8 cellular contexts compared by ENCODE assay signal in the genomic region with DNA sequence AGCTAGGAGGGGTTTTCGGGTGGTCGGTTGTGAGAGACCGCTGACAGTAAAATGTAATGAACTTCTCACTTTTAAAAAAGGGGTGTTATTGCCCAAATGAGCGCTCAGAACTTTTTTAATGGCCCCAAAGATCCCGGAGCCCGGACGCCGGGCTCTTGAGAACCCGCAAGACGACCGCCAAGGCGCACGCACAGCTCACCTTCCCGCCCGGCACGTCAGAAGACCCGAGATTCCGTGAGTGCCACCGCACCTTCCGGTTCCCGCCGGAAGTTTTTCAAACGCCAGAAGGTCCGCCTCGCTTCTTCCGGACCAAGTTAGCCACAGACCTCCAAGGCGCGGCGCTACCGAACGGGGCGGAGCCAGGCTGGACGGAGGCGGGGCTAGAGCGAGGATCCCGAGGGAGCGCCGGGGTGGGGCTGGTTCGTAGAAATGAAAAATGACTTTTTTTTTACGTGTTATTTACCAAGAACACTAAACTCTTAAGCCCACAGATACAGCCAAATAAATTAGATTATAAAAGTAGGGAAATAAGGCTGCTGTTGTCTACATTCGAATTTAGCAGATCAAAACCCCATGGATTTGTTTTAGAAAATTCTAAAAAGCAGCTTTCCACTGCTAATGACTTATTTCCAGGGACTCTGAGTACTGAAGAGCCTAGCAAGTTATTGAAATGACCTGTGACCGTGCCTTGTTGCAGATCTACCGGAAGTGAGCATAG. TPM values are rescaled to one million over a fixed set of nuclear protein-coding genes. Genes with fewer than 3 reads are reported as not detected.
DNase-seq lines count a peak whose midpoint lies in the region; ATAC-seq and TF ChIP-seq lines count a peak whose summit lies in the region.

A gene with protein sequence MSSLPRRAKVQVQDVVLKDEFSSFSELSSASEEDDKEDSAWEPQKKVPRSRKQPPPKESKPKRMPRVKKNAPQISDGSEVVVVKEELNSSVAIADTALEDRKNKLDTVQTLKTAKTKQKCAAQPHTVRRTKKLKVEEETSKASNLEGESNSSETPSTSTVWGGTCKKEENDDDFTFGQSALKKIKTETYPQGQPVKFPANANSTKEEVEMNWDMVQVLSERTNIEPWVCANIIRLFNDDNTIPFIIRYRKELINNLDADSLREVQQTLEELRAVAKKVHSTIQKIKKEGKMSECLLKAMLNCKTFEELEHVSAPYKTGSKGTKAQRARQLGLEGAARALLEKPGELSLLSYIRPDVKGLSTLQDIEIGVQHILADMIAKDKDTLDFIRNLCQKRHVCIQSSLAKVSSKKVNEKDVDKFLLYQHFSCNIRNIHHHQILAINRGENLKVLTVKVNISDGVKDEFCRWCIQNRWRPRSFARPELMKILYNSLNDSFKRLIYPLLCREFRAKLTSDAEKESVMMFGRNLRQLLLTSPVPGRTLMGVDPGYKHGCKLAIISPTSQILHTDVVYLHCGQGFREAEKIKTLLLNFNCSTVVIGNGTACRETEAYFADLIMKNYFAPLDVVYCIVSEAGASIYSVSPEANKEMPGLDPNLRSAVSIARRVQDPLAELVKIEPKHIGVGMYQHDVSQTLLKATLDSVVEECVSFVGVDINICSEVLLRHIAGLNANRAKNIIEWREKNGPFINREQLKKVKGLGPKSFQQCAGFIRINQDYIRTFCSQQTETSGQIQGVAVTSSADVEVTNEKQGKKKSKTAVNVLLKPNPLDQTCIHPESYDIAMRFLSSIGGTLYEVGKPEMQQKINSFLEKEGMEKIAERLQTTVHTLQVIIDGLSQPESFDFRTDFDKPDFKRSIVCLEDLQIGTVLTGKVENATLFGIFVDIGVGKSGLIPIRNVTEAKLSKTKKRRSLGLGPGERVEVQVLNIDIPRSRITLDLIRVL (minus strand): TSS at position 248 of the 718 bp plus-strand sequence. CDS start 5,826 bp downstream, outside the sequence.

- H3K36me3 ChIP-seq in liver (ENCODE audit: control insufficient read depth in 4 of 4, insufficient read depth in 3 of 4, low read depth in 1 of 4, low read length in 3 of 4), result no peaks in the 10 kb centered on the region

- ATAC-seq in GM19397 (IDR thresholded peaks at IDR 0.05; ENCODE audit: unreplicated experiment), result peak; percentile 94
- peak; percentile 90 for ATAC-seq in HG03571 (IDR thresholded peaks at IDR 0.05; ENCODE audit: unreplicated experiment)

- peak within 1 kb of the TSS; percentile 77 to 92 (median 80) for H3K4me3 ChIP-seq in liver (ENCODE audit: low read depth in 1 of 3, low read length in 3 of 3)

- H3K4me1 ChIP-seq in liver (ENCODE audit: control insufficient read depth in 4 of 4, insufficient read depth in 4 of 4, low read length in 3 of 4), result peaks cover 0 to 12% (median 8%) of the 10 kb centered on the region in 4 donors

- intact Hi-C loops in CD14-positive monocyte (cut with micrococcal nuclease), result loop anchor here in 1 of 2 donors (10.0 kb wide), 1 partner anchor 1616 kb away; a partner anchor contains a TSS

- 1% methylated on average over 43 of the region's 43 CpGs for WGBS in liver

- no peaks in the 10 kb centered on the region for H3K9me3 ChIP-seq in liver (ENCODE audit: control insufficient read depth in 4 of 4, low read length in 3 of 4)

- H3K9me3 Mint-ChIP-seq in CD14-positive monocyte, result no peaks in the 10 kb centered on the region

- TF ChIP-seq CTCF in CD14-positive monocyte (IDR thresholded peaks at IDR 0.05) (no peak), liver (IDR thresholded peaks at IDR 0.05; ENCODE audit: low read depth, low read length, missing input control) (no peak)

- H3K36me3 Mint-ChIP-seq in CD14-positive monocyte, result no peaks in the 10 kb centered on the region

- no peaks in the 10 kb centered on the region for H3K27me3 Mint-ChIP-seq in CD14-positive monocyte (ENCODE audit: low read depth in 3 of 3)

- peak; percentile 19 to 48 for TF ChIP-seq RAD21 in liver (IDR thresholded peaks at IDR 0.05)

- H3K4me1 Mint-ChIP-seq in CD14-positive monocyte, result peaks cover 23% of the 10 kb centered on the region

- peak within 1 kb of the TSS; percentile 69 to 90 for H3K9ac ChIP-seq in liver (ENCODE audit: low read depth in 1 of 2, low read length in 2 of 2)

- H3K27me3 ChIP-seq in liver (ENCODE audit: control insufficient read depth in 4 of 4, insufficient read depth in 4 of 4, low read length in 3 of 4), result no peaks in the 10 kb centered on the region

- DNase-seq in CD14-positive monocyte (ENCODE audit: low spot score), result peak; percentile 82
- DNase-seq in NCI-H82 (lab: John Stamatoyannopoulos, UW), result peak; percentile 98
- peak; percentile 97 to 98 for DNase-seq in activated CD4-positive, alpha-beta T cell treated with anti-CD3 and anti-CD28 coated beads, Interleukin-2, amount 50 U/mL, for 48 hours
- peak; percentile 71 to 92 for DNase-seq in dermis microvascular lymphatic vessel endothelial cell (ENCODE audit: low read depth in 2 of 2)
- DNase-seq in stimulated activated CD4-positive, alpha-beta T cell treated with anti-CD3 and anti-CD28 coated beads, Interleukin-4, amount 100 ng/mL, for 24 hours, result peak; percentile 94

- peak within 1 kb of the TSS; percentile 87 to 96 for H3K27ac ChIP-seq in liver (ENCODE audit: low read depth in 1 of 2, low read length in 2 of 2)

- H3K4me3 Mint-ChIP-seq in CD14-positive monocyte, result peak within 1 kb of the TSS; percentile 96 to 99

- peak within 1 kb of the TSS; percentile 90 to 96 (median 94) for H3K27ac Mint-ChIP-seq in CD14-positive monocyte

TF ChIP-seq in liver, 16 proteins besides CTCF, POLR2A, EP300 and RAD21:
- peak; percentile 90 to 96 for TF ChIP-seq GABPA (IDR thresholded peaks at IDR 0.05 in 1 of 2, conservative IDR thresholded peaks at IDR 0.05 in 1 of 2)
- TF ChIP-seq RXRA (IDR thresholded peaks at IDR 0.05), result peak; percentile 5 to 20
- TF ChIP-seq, protein P1, sequence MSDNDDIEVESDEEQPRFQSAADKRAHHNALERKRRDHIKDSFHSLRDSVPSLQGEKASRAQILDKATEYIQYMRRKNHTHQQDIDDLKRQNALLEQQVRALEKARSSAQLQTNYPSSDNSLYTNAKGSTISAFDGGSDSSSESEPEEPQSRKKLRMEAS (IDR thresholded peaks at IDR 0.05), result peak; percentile 70
- TF ChIP-seq SP1 (IDR thresholded peaks at IDR 0.05), result peak; percentile 46
- TF ChIP-seq, protein P2, sequence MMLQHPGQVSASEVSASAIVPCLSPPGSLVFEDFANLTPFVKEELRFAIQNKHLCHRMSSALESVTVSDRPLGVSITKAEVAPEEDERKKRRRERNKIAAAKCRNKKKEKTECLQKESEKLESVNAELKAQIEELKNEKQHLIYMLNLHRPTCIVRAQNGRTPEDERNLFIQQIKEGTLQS (IDR thresholded peaks at IDR 0.05), result no peak
- no peak for TF ChIP-seq HNF4G (IDR thresholded peaks at IDR 0.05)
- TF ChIP-seq HNF4A (conservative IDR thresholded peaks at IDR 0.05), result peak in 1 of 2 donors; percentile 20
- TF ChIP-seq, protein P3, sequence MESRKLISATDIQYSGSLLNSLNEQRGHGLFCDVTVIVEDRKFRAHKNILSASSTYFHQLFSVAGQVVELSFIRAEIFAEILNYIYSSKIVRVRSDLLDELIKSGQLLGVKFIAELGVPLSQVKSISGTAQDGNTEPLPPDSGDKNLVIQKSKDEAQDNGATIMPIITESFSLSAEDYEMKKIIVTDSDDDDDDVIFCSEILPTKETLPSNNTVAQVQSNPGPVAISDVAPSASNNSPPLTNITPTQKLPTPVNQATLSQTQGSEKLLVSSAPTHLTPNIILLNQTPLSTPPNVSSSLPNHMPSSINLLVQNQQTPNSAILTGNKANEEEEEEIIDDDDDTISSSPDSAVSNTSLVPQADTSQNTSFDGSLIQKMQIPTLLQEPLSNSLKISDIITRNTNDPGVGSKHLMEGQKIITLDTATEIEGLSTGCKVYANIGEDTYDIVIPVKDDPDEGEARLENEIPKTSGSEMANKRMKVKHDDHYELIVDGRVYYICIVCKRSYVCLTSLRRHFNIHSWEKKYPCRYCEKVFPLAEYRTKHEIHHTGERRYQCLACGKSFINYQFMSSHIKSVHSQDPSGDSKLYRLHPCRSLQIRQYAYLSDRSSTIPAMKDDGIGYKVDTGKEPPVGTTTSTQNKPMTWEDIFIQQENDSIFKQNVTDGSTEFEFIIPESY (IDR thresholded peaks at IDR 0.05), result no peak
- no peak for TF ChIP-seq JUND (IDR thresholded peaks at IDR 0.05)
- no peak for TF ChIP-seq EGR1 (IDR thresholded peaks at IDR 0.05; ENCODE audit: low read depth in 2 of 2)
- TF ChIP-seq, protein P4, sequence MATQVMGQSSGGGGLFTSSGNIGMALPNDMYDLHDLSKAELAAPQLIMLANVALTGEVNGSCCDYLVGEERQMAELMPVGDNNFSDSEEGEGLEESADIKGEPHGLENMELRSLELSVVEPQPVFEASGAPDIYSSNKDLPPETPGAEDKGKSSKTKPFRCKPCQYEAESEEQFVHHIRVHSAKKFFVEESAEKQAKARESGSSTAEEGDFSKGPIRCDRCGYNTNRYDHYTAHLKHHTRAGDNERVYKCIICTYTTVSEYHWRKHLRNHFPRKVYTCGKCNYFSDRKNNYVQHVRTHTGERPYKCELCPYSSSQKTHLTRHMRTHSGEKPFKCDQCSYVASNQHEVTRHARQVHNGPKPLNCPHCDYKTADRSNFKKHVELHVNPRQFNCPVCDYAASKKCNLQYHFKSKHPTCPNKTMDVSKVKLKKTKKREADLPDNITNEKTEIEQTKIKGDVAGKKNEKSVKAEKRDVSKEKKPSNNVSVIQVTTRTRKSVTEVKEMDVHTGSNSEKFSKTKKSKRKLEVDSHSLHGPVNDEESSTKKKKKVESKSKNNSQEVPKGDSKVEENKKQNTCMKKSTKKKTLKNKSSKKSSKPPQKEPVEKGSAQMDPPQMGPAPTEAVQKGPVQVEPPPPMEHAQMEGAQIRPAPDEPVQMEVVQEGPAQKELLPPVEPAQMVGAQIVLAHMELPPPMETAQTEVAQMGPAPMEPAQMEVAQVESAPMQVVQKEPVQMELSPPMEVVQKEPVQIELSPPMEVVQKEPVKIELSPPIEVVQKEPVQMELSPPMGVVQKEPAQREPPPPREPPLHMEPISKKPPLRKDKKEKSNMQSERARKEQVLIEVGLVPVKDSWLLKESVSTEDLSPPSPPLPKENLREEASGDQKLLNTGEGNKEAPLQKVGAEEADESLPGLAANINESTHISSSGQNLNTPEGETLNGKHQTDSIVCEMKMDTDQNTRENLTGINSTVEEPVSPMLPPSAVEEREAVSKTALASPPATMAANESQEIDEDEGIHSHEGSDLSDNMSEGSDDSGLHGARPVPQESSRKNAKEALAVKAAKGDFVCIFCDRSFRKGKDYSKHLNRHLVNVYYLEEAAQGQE (IDR thresholded peaks at IDR 0.05), result no peak
- no peak for TF ChIP-seq NR2F2 (IDR thresholded peaks at IDR 0.05)
- no peak for TF ChIP-seq TAF1 (conservative IDR thresholded peaks at IDR 0.05)
- TF ChIP-seq YY1 (IDR thresholded peaks at IDR 0.05), result no peak
- TF ChIP-seq FOXA1 (IDR thresholded peaks at IDR 0.05), result no peak
- no peak for TF ChIP-seq FOXA2 (IDR thresholded peaks at IDR 0.05)

RNA-seq across cellular contexts. Expression of the gene that starts here (rescaled TPM):
- polyA plus RNA-seq in CD14-positive monocyte (1 to 10 TPM; 7.0 to 9.2 TPM), liver (1 to 10 TPM; 4.0 to 5.7 TPM)
- total RNA-seq in dermis microvascular lymphatic vessel endothelial cell (17.2 and 17.6 TPM in 2 replicates), liver (10 to 100 TPM; 14.3 to 22.2 TPM)

Comparison
In these comparisons a context has a peak if more than half of its experiments do, and no peak if none do; other contexts are left out.
1. Peak in every context shown above with its lines: DNase-seq, ATAC-seq, H3K4me3 ChIP-seq and H3K27ac ChIP-seq.